Comparison of ENCODE assay signal across 19 cellular contexts in genomic region chr20:53161473-53161872, GRCh38.
A peak's percentile ranks its signal among the peaks of the same experiment; 100 is the strongest.
DNase-seq lines count a peak whose midpoint lies in the region; ATAC-seq, FAIRE-seq and TF ChIP-seq lines count a peak whose summit lies in the region.
"Had no signal": no experiment of that assay in that cellular context is flagged by ENCODE, and none has a peak within 500 bp of the region (broad histone marks: within the 10 kb centered on the region; RNA-seq: fewer than 3 reads in every experiment).

No MANE protein-coding gene starts in this region.

- no peaks in the 10 kb centered on the region for H4K20me1 ChIP-seq in OCI-LY3 (ENCODE audit: insufficient read depth, low read length)
- H4K20me1 ChIP-seq in H1 (replicated peaks in 1 of 2; ENCODE audit: control insufficient read depth in 1 of 2, insufficient read depth in 2 of 2, low read length in 2 of 2) = no peaks in the 10 kb centered on the region

- peak; percentile 40 for ATAC-seq in HG02885 (IDR thresholded peaks at IDR 0.05; ENCODE audit: poor library complexity, unreplicated experiment)
- no peak for ATAC-seq in effector memory CD8-positive, alpha-beta T cell (replicated peaks)
- no peak for ATAC-seq in HG02938 (IDR thresholded peaks at IDR 0.05; ENCODE audit: unreplicated experiment)

- no peak overlapping the region for H2BK5ac ChIP-seq in H1 (ENCODE audit: low read depth, low read length)

- H3K27ac ChIP-seq in OCI-LY3 (ENCODE audit: low read length) (peak overlapping the region; percentile 49), H1 (ENCODE audit: low read depth, low read length) (no peak overlapping the region)

- no peak overlapping the region for H3K18ac ChIP-seq in H1 (ENCODE audit: extremely low read depth, low read length)

- H3K27ac Mint-ChIP-seq in progenitor cell of endocrine pancreas = peak overlapping the region; percentile 42
- no peak overlapping the region for H3K27ac Mint-ChIP-seq in effector memory CD8-positive, alpha-beta T cell

- DNase-seq in H1 (ENCODE audit: low read depth in 1 of 2, low spot score in 2 of 2) (no peak), progenitor cell of endocrine pancreas (ENCODE audit: low spot score, unreplicated experiment) (no peak), NCI-H128 (lab: John Stamatoyannopoulos, UW; ENCODE audit: unreplicated experiment) (no peak)
- no peak for DNase-seq in effector memory CD8-positive, alpha-beta T cell
- no peak for DNase-seq in activated naive CD4-positive, alpha-beta T cell treated with anti-CD3 and anti-CD28 coated beads, Interleukin-2, amount 50 U/mL, for 16 hours
- DNase-seq: activated CD4-positive, CD25-positive, alpha-beta regulatory T cell; activated CD8-positive, alpha-beta memory T cell treated with anti-CD3 and anti-CD28 coated beads for 24 hours; activated effector memory CD4-positive, alpha-beta T cell treated with Interleukin-2 at 50 U/mL for 16 hours; amniotic stem cell; central memory CD4-positive, alpha-beta T cell; immature natural killer cell; Kasumi-1; NCI-H1436 treated with DMSO at 0.1 percent for 48 hours; NCI-H82; stimulated activated CD4-positive, alpha-beta T cell treated with anti-CD3 and anti-CD28 coated beads, Interleukin-2, amount 100 ng/mL, for 48 hours had no signal

- H3K4me3 ChIP-seq in OCI-LY3 (ENCODE audit: low read length) (no peak overlapping the region), H1 (ENCODE audit: extremely low read depth in 1 of 4, insufficient read depth in 2 of 4, low read depth in 3 of 4, low read length in 4 of 4) (no peak overlapping the region)

- no peaks in the 10 kb centered on the region for H3K23me2 ChIP-seq in H1 (ENCODE audit: low read depth, low read length)

- TF ChIP-seq CTCF in OCI-LY3 (IDR thresholded peaks at IDR 0.05; ENCODE audit: low read depth, low read length) (no peak), H1 (IDR thresholded peaks at IDR 0.05; ENCODE audit: control extremely low read depth in 1 of 3, insufficient read depth in 1 of 3, low read depth in 1 of 3, low read length in 3 of 3) (no peak), progenitor cell of endocrine pancreas (IDR thresholded peaks at IDR 0.05; ENCODE audit: unreplicated experiment) (no peak)

- H3K4me1 ChIP-seq in OCI-LY3 (ENCODE audit: low read length) (peaks cover 42% of the 10 kb centered on the region), H1 (replicated peaks in 1 of 4; ENCODE audit: control insufficient read depth in 3 of 4, insufficient read depth in 4 of 4, low read length in 3 of 4) (peaks cover 0 to 3% (median under 1%) of the 10 kb centered on the region in 4 experiments; a peak in 3 of 7 replicates)

- no peak overlapping the region for H4K8ac ChIP-seq in H1 (ENCODE audit: extremely low read depth, insufficient read depth, low read length)

- H3K79me2 ChIP-seq in OCI-LY3 (ENCODE audit: low read length) (no peaks in the 10 kb centered on the region), H1 (ENCODE audit: control insufficient read depth in 1 of 2, insufficient read depth in 2 of 2, low read length in 2 of 2) (no peaks in the 10 kb centered on the region)

- H2BK20ac ChIP-seq in H1 (ENCODE audit: low read length) = no peak overlapping the region

- H2AFZ ChIP-seq in OCI-LY3 (ENCODE audit: low read depth, low read length) = no peak overlapping the region
- no peak overlapping the region for H2AFZ ChIP-seq in H1 (ENCODE audit: low read length)

- H3K9ac ChIP-seq in OCI-LY3 (ENCODE audit: low read length) (no peak overlapping the region), H1 (replicated peaks in 1 of 4; ENCODE audit: extremely low read depth in 1 of 4, low read depth in 3 of 4, low read length in 3 of 4) (no peak overlapping the region)

- peaks cover 7% of the 10 kb centered on the region for H3K9me3 Mint-ChIP-seq in progenitor cell of endocrine pancreas (ENCODE audit: low read depth)
- no peaks in the 10 kb centered on the region for H3K9me3 Mint-ChIP-seq in effector memory CD8-positive, alpha-beta T cell
- H3K9me3 Mint-ChIP-seq: immature natural killer cell had no signal

- no peak overlapping the region for H4K91ac ChIP-seq in H1 (replicated peaks; ENCODE audit: insufficient read length, low read length)

- H3K23ac ChIP-seq in H1 (ENCODE audit: insufficient read length) = no peak overlapping the region

- TF ChIP-seq RAD21 in H1 (IDR thresholded peaks at IDR 0.05 in 1 of 2, conservative IDR thresholded peaks at IDR 0.05 in 1 of 2; ENCODE audit: low read depth in 2 of 2, low read length in 2 of 2) = no peak

- CTCF ChIA-PET in H1 (lab: Charles Lee; ENCODE audit: partially characterized antibody) = interaction anchor here (0.5 to 1.1 kb wide), 5 partner anchors 9 to 456 kb away, joined by 3 to 5 read pairs (median 3); no protein-coding TSS in a partner anchor

- no peak overlapping the region for H2BK15ac ChIP-seq in H1 (ENCODE audit: low read length)

- H3K4me1 Mint-ChIP-seq in progenitor cell of endocrine pancreas (ENCODE audit: low read depth) = peaks cover 11% of the 10 kb centered on the region
- peaks cover 0 to 6% of the 10 kb centered on the region in 2 donors for H3K4me1 Mint-ChIP-seq in effector memory CD8-positive, alpha-beta T cell (ENCODE audit: low read depth in 2 of 2)

- H3K9me3 ChIP-seq in OCI-LY3 (ENCODE audit: insufficient read depth, low read length) = no peaks in the 10 kb centered on the region
- no peaks in the 10 kb centered on the region for H3K9me3 ChIP-seq in H1 (ENCODE audit: insufficient read depth in 2 of 2, low read depth in 1 of 2, low read length in 1 of 2)
- H3K9me3 ChIP-seq: heart left ventricle had no signal

- POLR2A ChIA-PET in H1 (lab: Charles Lee; ENCODE audit: partially characterized antibody) = no interaction called here

- H2BK12ac ChIP-seq in H1 (ENCODE audit: low read depth, low read length) = peak overlapping the region; percentile 32; the same call in 1 of the 2 replicates

- H3K14ac ChIP-seq in H1 (ENCODE audit: insufficient read length) = no peak overlapping the region

- TF ChIP-seq EP300 in H1 (IDR thresholded peaks at IDR 0.05; ENCODE audit: borderline replicate concordance in 1 of 2, low read depth in 2 of 2, low read length in 2 of 2) = no peak

- H3K27me3 ChIP-seq in OCI-LY3 (ENCODE audit: low read depth, low read length) (no peaks in the 10 kb centered on the region), H1 (replicated peaks in 1 of 4; ENCODE audit: control insufficient read depth in 3 of 4, extremely low read depth in 1 of 4, insufficient read depth in 3 of 4, low read length in 3 of 4) (no peaks in the 10 kb centered on the region; a peak in 1 of 7 replicates)
- H3K27me3 ChIP-seq: heart left ventricle had no signal

- no peak overlapping the region for H2BK120ac ChIP-seq in H1 (replicated peaks; ENCODE audit: low read depth, low read length)

- no peak for TF ChIP-seq POLR2A in H1 (IDR thresholded peaks at IDR 0.05; ENCODE audit: control extremely low read depth in 1 of 2, low read depth in 2 of 2, low read length in 2 of 2)

- H3K27me3 Mint-ChIP-seq in progenitor cell of endocrine pancreas = no peaks in the 10 kb centered on the region
- H3K27me3 Mint-ChIP-seq in effector memory CD8-positive, alpha-beta T cell = peaks cover 11 to 14% of the 10 kb centered on the region in 2 donors

- H3K36me3 Mint-ChIP-seq in progenitor cell of endocrine pancreas (ENCODE audit: insufficient read depth) = peaks cover 1% of the 10 kb centered on the region
- H3K36me3 Mint-ChIP-seq in effector memory CD8-positive, alpha-beta T cell (ENCODE audit: insufficient read depth) = no peaks in the 10 kb centered on the region
- H3K36me3 Mint-ChIP-seq: immature natural killer cell had no signal

- H3K4me3 Mint-ChIP-seq in progenitor cell of endocrine pancreas (ENCODE audit: low read depth) = no peak overlapping the region
- H3K4me3 Mint-ChIP-seq in effector memory CD8-positive, alpha-beta T cell = no peak overlapping the region
- H3K4me3 Mint-ChIP-seq: immature natural killer cell had no signal

- H3K56ac ChIP-seq in H1 (replicated peaks; ENCODE audit: insufficient read length, low read depth, low read length) = no peak overlapping the region

- no peak for FAIRE-seq in H1 (lab: Jason Lieb, UNC)

- H3K36me3 ChIP-seq in OCI-LY3 (replicated peaks; ENCODE audit: low read depth, low read length) (no peaks in the 10 kb centered on the region), H1 (ENCODE audit: control insufficient read depth in 2 of 4, insufficient read depth in 4 of 4, low read length in 3 of 4) (no peaks in the 10 kb centered on the region)
- H3K36me3 ChIP-seq: heart left ventricle had no signal

- WGBS in H1 (ENCODE audit: extremely low coverage in 1 of 2, insufficient coverage in 1 of 2, insufficient read length in 1 of 2, insufficient replicate concordance in 2 of 2, low coverage in 1 of 2, low lambda C conversion rate in 2 of 2, missing lambda C conversion rate in 1 of 2), 2 experiments = 81% methylated on average over 4 of the region's 4 CpGs; no CpG with 5 or more reads in 1 of the 2 experiments

- H3K4me2 ChIP-seq in OCI-LY3 (ENCODE audit: low read length) (peak overlapping the region; percentile 5), H1 (ENCODE audit: insufficient read depth in 1 of 2, low read depth in 2 of 2, low read length in 2 of 2) (no peak overlapping the region)

- no peaks in the 10 kb centered on the region for H3K79me1 ChIP-seq in H1 (ENCODE audit: low read depth, low read length)

- no peak overlapping the region for H3K4ac ChIP-seq in H1 (replicated peaks; ENCODE audit: insufficient read length, low read depth, low read length)

- H4K5ac ChIP-seq in H1 (ENCODE audit: insufficient read length, low read depth, low read length) = no peak overlapping the region

- no peak overlapping the region for H2AK5ac ChIP-seq in H1 (ENCODE audit: low read depth, low read length)

TF ChIP-seq in H1, 55 proteins besides CTCF, POLR2A, EP300 and RAD21 (continues in another document):
- no peak for TF ChIP-seq TAF1 (IDR thresholded peaks at IDR 0.05; ENCODE audit: low read depth, low read length)
- TF ChIP-seq, protein P1, sequence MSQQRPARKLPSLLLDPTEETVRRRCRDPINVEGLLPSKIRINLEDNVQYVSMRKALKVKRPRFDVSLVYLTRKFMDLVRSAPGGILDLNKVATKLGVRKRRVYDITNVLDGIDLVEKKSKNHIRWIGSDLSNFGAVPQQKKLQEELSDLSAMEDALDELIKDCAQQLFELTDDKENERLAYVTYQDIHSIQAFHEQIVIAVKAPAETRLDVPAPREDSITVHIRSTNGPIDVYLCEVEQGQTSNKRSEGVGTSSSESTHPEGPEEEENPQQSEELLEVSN (IDR thresholded peaks at IDR 0.05) = no peak
- TF ChIP-seq RXRA (IDR thresholded peaks at IDR 0.05; ENCODE audit: insufficient read depth, low read depth, low read length) = no peak
- TF ChIP-seq BACH1 (IDR thresholded peaks at IDR 0.05; ENCODE audit: low read length) = no peak
- TF ChIP-seq TCF12 (IDR thresholded peaks at IDR 0.05; ENCODE audit: low read depth, low read length) = no peak
- TF ChIP-seq CREB1 (IDR thresholded peaks at IDR 0.05) = no peak
- no peak for TF ChIP-seq JUND (IDR thresholded peaks at IDR 0.05; ENCODE audit: low read length)
- TF ChIP-seq FOSL1 (IDR thresholded peaks at IDR 0.05; ENCODE audit: insufficient read depth, low read depth, low read length) = no peak
- TF ChIP-seq ASH2L (IDR thresholded peaks at IDR 0.05; ENCODE audit: low read length) = no peak
- no peak for TF ChIP-seq SRF (IDR thresholded peaks at IDR 0.05; ENCODE audit: low read depth, low read length)
- TF ChIP-seq POLR2AphosphoS5 (IDR thresholded peaks at IDR 0.05; ENCODE audit: low read depth, low read length) = no peak
- TF ChIP-seq EGR1 (IDR thresholded peaks at IDR 0.05; ENCODE audit: borderline replicate concordance, low read depth, low read length) = no peak
